8 cellular contexts compared by ENCODE assay signal in genomic region chr5:117454716-117455212, GRCh38.
DNase-seq lines count a peak whose midpoint lies in the region; ATAC-seq, FAIRE-seq and TF ChIP-seq lines count a peak whose summit lies in the region.

No MANE protein-coding gene starts in this region.

- H3K4me1 Mint-ChIP-seq in immature natural killer cell, result no peaks in the 10 kb centered on the region

- no peaks in the 10 kb centered on the region for H3K9me3 ChIP-seq in RWPE2 (ENCODE audit: severe bottlenecking)

- peak overlapping the region in 4 of 5 donors; percentile 19 to 68 (median 40) for H3K4me3 Mint-ChIP-seq in immature natural killer cell

- peak; percentile 94 for ATAC-seq in GM21528 (IDR thresholded peaks at IDR 0.05; ENCODE audit: low FRiP score, unreplicated experiment)
- ATAC-seq in RWPE2 (ENCODE audit: low read depth), result peak; percentile 87

- FAIRE-seq in G401.6 (lab: Jason Lieb, UNC), result peak; percentile 30

- TF ChIP-seq CTCF in RWPE2 (IDR thresholded peaks at IDR 0.05; ENCODE audit: poor library complexity, severe bottlenecking) (peak; percentile 95), astrocyte of the cerebellum (IDR thresholded peaks at IDR 0.05; ENCODE audit: low read depth, low read length, missing control alignments) (peak; percentile 69)

- DNase-seq in HT1080 (ENCODE audit: low read depth) (peak; percentile 58), RWPE2 (ENCODE audit: low spot score) (peak; percentile 54), astrocyte of the cerebellum (ENCODE audit: low read depth) (no peak), immature natural killer cell (peak; percentile 10 to 35 (median 22)), G401 (ENCODE audit: low spot score) (no peak)
- peak; percentile 30 for DNase-seq in stimulated activated CD4-positive, alpha-beta T cell treated with anti-CD3 and anti-CD28 coated beads, Interleukin-4, amount 100 ng/mL, for 1 hour

- no peaks in the 10 kb centered on the region for H3K27me3 ChIP-seq in RWPE2 (ENCODE audit: insufficient read depth, poor library complexity, severe bottlenecking)

- no peak overlapping the region for H3K27ac Mint-ChIP-seq in immature natural killer cell

- no peaks in the 10 kb centered on the region for H3K4me1 ChIP-seq in RWPE2 (ENCODE audit: insufficient read depth, poor library complexity, severe bottlenecking)

- H3K36me3 Mint-ChIP-seq in immature natural killer cell, result no peaks in the 10 kb centered on the region

- peaks cover 0 to 6% (median 0%) of the 10 kb centered on the region in 6 donors for H3K9me3 Mint-ChIP-seq in immature natural killer cell

- H3K36me3 ChIP-seq in RWPE2 (ENCODE audit: low read depth), result no peaks in the 10 kb centered on the region

- in situ Hi-C loops in astrocyte of the cerebellum (cut with HindIII; ENCODE audit: low sequenced_read_pairs), result no loop called here
- in situ Hi-C loops in G401 (cut with HindIII; ENCODE audit: low sequenced_read_pairs), result no loop called here

- no peaks in the 10 kb centered on the region for H3K27me3 Mint-ChIP-seq in immature natural killer cell (ENCODE audit: low read depth in 3 of 3)

- peak overlapping the region; percentile 48 for H3K4me3 ChIP-seq in RWPE2 (ENCODE audit: severe bottlenecking)
- H3K4me3 ChIP-seq in astrocyte of the cerebellum (ENCODE audit: low read depth, low read length), result no peak overlapping the region

- no peak overlapping the region for H3K27ac ChIP-seq in RWPE2 (ENCODE audit: poor library complexity, severe bottlenecking)

Comparison
In these comparisons a context has a peak if more than half of its experiments do, and no peak if none do; other contexts are left out.
1. DNase-seq: peak in HT1080 (single experiment), RWPE2 (single experiment), immature natural killer cell (3 of 3) and stimulated activated CD4-positive, alpha-beta T cell treated with anti-CD3 and anti-CD28 coated beads, Interleukin-4, amount 100 ng/mL, for 1 hour (single experiment); none in astrocyte of the cerebellum (single experiment) and G401 (single experiment).